32 cellular contexts compared by ENCODE assay signal in the genomic region with DNA sequence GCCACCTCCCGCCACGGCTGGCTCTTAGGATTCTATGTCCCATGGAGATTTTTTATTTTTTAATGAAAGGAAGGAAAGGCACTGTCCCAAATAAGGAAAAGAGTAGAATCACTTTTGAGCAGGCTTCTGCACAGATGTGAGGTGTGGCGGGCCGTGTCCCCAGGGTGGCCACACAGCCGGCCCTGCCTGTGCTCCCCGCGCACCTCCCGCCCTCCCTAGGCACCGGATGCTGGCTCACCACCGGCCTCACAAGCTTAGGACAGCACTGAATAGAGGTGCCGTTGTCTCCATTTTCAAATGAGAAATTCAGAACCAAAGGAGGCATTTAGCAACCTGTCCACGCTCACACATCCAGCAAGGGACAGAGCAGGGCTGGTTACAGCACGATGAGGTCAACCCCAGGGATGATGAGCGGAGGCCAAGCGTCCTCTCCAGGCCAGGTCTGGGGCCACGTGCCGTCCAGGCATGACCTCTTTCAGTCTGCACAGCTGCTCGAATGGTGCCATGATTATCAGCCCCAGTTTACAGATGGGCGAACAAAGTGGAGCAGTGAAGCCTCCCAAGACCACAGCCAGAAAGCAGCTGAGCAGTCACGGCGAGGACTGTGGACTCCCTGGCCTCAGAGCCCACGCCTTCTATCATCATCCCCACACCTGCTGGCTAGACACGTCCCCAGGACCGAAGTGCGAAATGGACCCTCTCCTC. TPM values are rescaled to one million over a fixed set of nuclear protein-coding genes. Genes with fewer than 3 reads are reported as not detected.
"Had no signal": no experiment of that assay in that cellular context is flagged by ENCODE, and none has a peak within 500 bp of the region (broad histone marks: within the 10 kb centered on the region; RNA-seq: fewer than 3 reads in every experiment).

No MANE protein-coding gene starts in this region.

- ATAC-seq: activated CD4-positive, CD25-positive, alpha-beta regulatory T cell treated with anti-CD3 and anti-CD28 coated beads, Interleukin-2, amount 50 U/mL, for 24 hours; activated naive CD4-positive, alpha-beta T cell treated with anti-CD3 and anti-CD28 coated beads, Interleukin-2, amount 50 U/mL, for 72 hours; activated T-cell treated with anti-CD3 and anti-CD28 coated beads, Interleukin-2, amount 50 U/mL, for 72 hours; effector memory CD8-positive, alpha-beta T cell; esophagus mucosa; pancreas; psoas muscle; stimulated activated memory B cell treated with anti-CD40 and anti-IgM and Interleukin-4, amounts not matched to agents 10 μg/mL and 1 μg/mL and 100 μg/mL, for 72 hours; stimulated activated naive CD8-positive, alpha-beta T cell treated with anti-CD3 and anti-CD28 coated beads, Interleukin-15, amount 100 ng/mL, for 72 hours; T-helper 17 cell had no signal

- H3K36me3 ChIP-seq: pancreas, thyroid gland, upper lobe of left lung, WERI-Rb-1 had no signal

- H3K9me3 ChIP-seq: pancreas, thyroid gland had no signal

- DNase-seq: activated CD4-positive, alpha-beta T cell treated with anti-CD3 and anti-CD28 coated beads for 48 hours; activated CD4-positive, alpha-beta T cell treated with anti-CD3 and anti-CD28 coated beads, Interleukin-2, amount 50 U/mL, for 48 hours; activated naive CD4-positive, alpha-beta T cell; activated T-cell treated with anti-CD3 and anti-CD28 coated beads, Interleukin-2, amount 50 U/mL, for 72 hours; effector memory CD8-positive, alpha-beta T cell; foreskin fibroblast; hippocampal formation; mesendoderm; pancreas; psoas muscle; stimulated activated CD4-positive, alpha-beta T cell treated with anti-CD3 and anti-CD28 coated beads, Interleukin-1b, Interleukin-23, amount 100 ng/mL, for 48 hours; stimulated activated CD4-positive, alpha-beta T cell treated with anti-CD3 and anti-CD28 coated beads, Interleukin-4, amount 100 ng/mL, for 4 hours; stimulated activated CD8-positive, alpha-beta memory T cell treated with anti-CD3 and anti-CD28 coated beads, Interleukin-4, amount 100 ng/mL, for 48 hours; substantia nigra; T-helper 17 cell; T1000; thyroid gland; WERI-Rb-1 had no signal

- H3K4me2 ChIP-seq: smooth muscle cell had no signal

- H3K4me1 ChIP-seq: pancreas, psoas muscle, thyroid gland, upper lobe of left lung had no signal

- FAIRE-seq: bronchial epithelial cell, colon, pancreas had no signal

- H3K27me3 ChIP-seq: pancreas, thyroid gland, upper lobe of left lung had no signal

- H3K4me3 ChIP-seq: lung, pancreas, psoas muscle, smooth muscle cell, thyroid gland, upper lobe of left lung had no signal

- H3K27ac ChIP-seq: pancreas, psoas muscle, thyroid gland, upper lobe of left lung, WERI-Rb-1 had no signal

RNA-seq across cellular contexts. Expression of a gene that starts 20.7 kb away (rescaled TPM):
- total RNA-seq: activated CD8-positive, alpha-beta memory T cell treated with anti-CD3 and anti-CD28 coated beads for 36 hours; activated naive CD4-positive, alpha-beta T cell treated with anti-CD3 and anti-CD28 coated beads, Interleukin-2, amount 50 U/mL, for 72 hours; activated T-cell treated with anti-CD3 and anti-CD28 coated beads, Interleukin-2, amount 50 U/mL, for 72 hours; bronchial epithelial cell; dermis microvascular lymphatic vessel endothelial cell; esophagus mucosa; kidney epithelial cell; lung; mucosa of gallbladder; pancreas; psoas muscle; smooth muscle cell; T-helper 17 cell; thyroid gland; upper lobe of left lung had no signal
- polyA plus RNA-seq: lung, pancreas, psoas muscle, smooth muscle cell had no signal
